ENCODE assay signal across 11 cellular contexts in genomic region chr4:153489856-153490558, GRCh38. TPM values are rescaled to one million over a fixed set of nuclear protein-coding genes. Genes with fewer than 3 reads are reported as not detected.
DNase-seq lines count a peak whose midpoint lies in the region; ATAC-seq and TF ChIP-seq lines count a peak whose summit lies in the region.
"Had no signal": no experiment of that assay in that cellular context is flagged by ENCODE, and none has a peak within 500 bp of the region (broad histone marks: within the 10 kb centered on the region; RNA-seq: fewer than 3 reads in every experiment).

No MANE protein-coding gene starts in this region.

- H3K27ac ChIP-seq in tibial artery = peak overlapping the region; percentile 87 to 88
- H3K27ac ChIP-seq: C4-2B had no signal

- H3K9me3 ChIP-seq in T-helper 17 cell (ENCODE audit: control insufficient read depth, low read length, poor library complexity, severe bottlenecking) = no peaks in the 10 kb centered on the region
- no peaks in the 10 kb centered on the region for H3K9me3 ChIP-seq in tibial artery

- TF ChIP-seq CTCF in fibroblast of mammary gland (conservative IDR thresholded peaks at IDR 0.05; ENCODE audit: control insufficient read depth, insufficient read depth, low read depth, low read length) (no peak), tibial artery (IDR thresholded peaks at IDR 0.05) (no peak), lower leg skin (IDR thresholded peaks at IDR 0.05) (no peak)

- no peaks in the 10 kb centered on the region for H3K36me3 ChIP-seq in tibial artery

- no peak for ATAC-seq in T-helper 17 cell
- no peak for ATAC-seq in GM21825 (IDR thresholded peaks at IDR 0.05; ENCODE audit: unreplicated experiment)

- no peak overlapping the region for H3K4me3 ChIP-seq in fibroblast of mammary gland (ENCODE audit: control insufficient read depth, low read depth, low read length)
- H3K4me3 ChIP-seq in tibial artery = no peak overlapping the region
- H3K4me3 ChIP-seq in lower leg skin (ENCODE audit: low read depth, poor library complexity, severe bottlenecking) = no peak overlapping the region

- no peaks in the 10 kb centered on the region for H3K27me3 Mint-ChIP-seq in activated naive CD4-positive, alpha-beta T cell treated with anti-CD3 and anti-CD28 coated beads, Interleukin-2, amount 50 U/mL, for 24 hours
- no peaks in the 10 kb centered on the region for H3K27me3 Mint-ChIP-seq in T-helper 17 cell

- intact Hi-C loops in tibial artery (cut with DNase I; ENCODE audit: low total_unique reads) (no loop called here), lower leg skin (cut with DNase I; ENCODE audit: low total_unique reads) (no loop called here)

- H3K4me3 Mint-ChIP-seq in activated naive CD4-positive, alpha-beta T cell treated with anti-CD3 and anti-CD28 coated beads, Interleukin-2, amount 50 U/mL, for 24 hours = peak overlapping the region; percentile 80
- H3K4me3 Mint-ChIP-seq in T-helper 17 cell = peak overlapping the region; percentile 90

- H3K27me3 ChIP-seq in tibial artery = no peaks in the 10 kb centered on the region

- H3K36me3 Mint-ChIP-seq in activated naive CD4-positive, alpha-beta T cell treated with anti-CD3 and anti-CD28 coated beads, Interleukin-2, amount 50 U/mL, for 24 hours = peaks cover 6% of the 10 kb centered on the region
- peaks cover 10% of the 10 kb centered on the region for H3K36me3 Mint-ChIP-seq in T-helper 17 cell (ENCODE audit: low read depth)

- H3K9me3 Mint-ChIP-seq in activated naive CD4-positive, alpha-beta T cell treated with anti-CD3 and anti-CD28 coated beads, Interleukin-2, amount 50 U/mL, for 24 hours = no peaks in the 10 kb centered on the region

- no peak for DNase-seq in activated naive CD4-positive, alpha-beta T cell treated with Interleukin-2 at 50 U/mL for 16 hours
- DNase-seq in T-helper 17 cell (no peak), fibroblast of mammary gland (ENCODE audit: low read depth) (peak; percentile 44), tibial artery (no peak), OCI-M1 (lab: John Stamatoyannopoulos, UW) (no peak), lower leg skin (ENCODE audit: low spot score in 2 of 2) (no peak)
- DNase-seq: GOT3, MM.1S had no signal

- H3K27ac Mint-ChIP-seq in activated naive CD4-positive, alpha-beta T cell treated with anti-CD3 and anti-CD28 coated beads, Interleukin-2, amount 50 U/mL, for 24 hours = peak overlapping the region; percentile 92
- peak overlapping the region; percentile 99 for H3K27ac Mint-ChIP-seq in T-helper 17 cell

- peaks cover 84% of the 10 kb centered on the region for H3K4me1 Mint-ChIP-seq in activated naive CD4-positive, alpha-beta T cell treated with anti-CD3 and anti-CD28 coated beads, Interleukin-2, amount 50 U/mL, for 24 hours
- peaks cover 77% of the 10 kb centered on the region for H3K4me1 Mint-ChIP-seq in T-helper 17 cell

- TF ChIP-seq POLR2A in lower leg skin (IDR thresholded peaks at IDR 0.05) = no peak

- 81 to 85% methylated on average over 7 of the region's 7 CpGs for WGBS in lower leg skin, 2 donors

- peaks cover 0 to 92% (median 58%) of the 10 kb centered on the region in 4 donors for H3K4me1 ChIP-seq in tibial artery

RNA-seq across cellular contexts. Expression of gene TMEM131L, which starts 23.8 kb away (rescaled TPM):
- total RNA-seq in T-helper 17 cell (10 to 100 TPM; 83.8 to 92.7 TPM), lower leg skin (10 to 100 TPM in 3 of 4 donors, 1 to 10 TPM in 1; 8.3 to 15.9 (median 12.1) TPM)

Comparison
In these comparisons a context has a peak if more than half of its experiments do, and no peak if none do; other contexts are left out.
1. RNA of gene TMEM131L, which starts 23.8 kb away (total RNA-seq): 83.8 to 92.7 TPM in T-helper 17 cell; 8.3 to 15.9 TPM in lower leg skin; every median in the first group is over 4 times any median in the second.